8 cellular contexts compared by ENCODE assay signal in the genomic region with DNA sequence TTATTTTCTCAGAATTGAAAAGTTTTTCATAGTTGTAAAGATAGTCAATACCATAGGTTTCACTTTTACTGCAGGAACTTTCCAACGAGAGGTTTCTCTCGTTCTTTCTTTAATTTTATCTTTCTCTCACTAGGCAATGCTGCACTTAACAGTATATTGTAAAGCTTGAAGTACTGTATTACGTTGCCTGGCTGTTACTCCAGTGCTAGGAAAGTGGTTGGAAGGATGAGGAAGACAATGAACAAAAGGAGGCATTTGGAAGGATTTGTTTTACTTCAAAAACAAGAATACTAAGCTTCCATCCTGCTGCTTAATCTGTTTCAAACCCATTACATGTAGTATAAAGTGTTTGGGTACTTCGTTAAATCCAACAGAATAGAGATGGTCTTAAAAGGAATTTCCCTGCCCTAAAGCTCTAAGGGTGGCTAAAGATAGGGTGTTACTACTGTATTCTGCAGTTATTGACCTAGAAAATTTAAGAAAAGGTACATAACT. TPM values are rescaled to one million over a fixed set of nuclear protein-coding genes. Genes with fewer than 3 reads are reported as not detected.
DNase-seq lines count a peak whose midpoint lies in the region; ATAC-seq lines count a peak whose summit lies in the region.

No MANE protein-coding gene starts in this region.

- H3K4me3 Mint-ChIP-seq in activated CD8-positive, alpha-beta memory T cell treated with anti-CD3 and anti-CD28 coated beads, Interleukin-2, amount 10 ng/mL, durations not matched to agents 7 days and 5 days = peak overlapping the region; percentile 100
- H3K4me3 Mint-ChIP-seq in T-helper 17 cell = peak overlapping the region; percentile 100

- ATAC-seq in activated CD8-positive, alpha-beta memory T cell treated with anti-CD3 and anti-CD28 coated beads, Interleukin-2, amount 10 ng/mL, durations not matched to agents 7 days and 5 days = peak; percentile 50
- peak; percentile 23 for ATAC-seq in T-helper 17 cell
- ATAC-seq in sciatic nerve = peak; percentile 6

- CTCF ChIA-PET in activated CD8-positive, alpha-beta memory T cell treated with anti-CD3 and anti-CD28 coated beads, Interleukin-2, amount 10 ng/mL, durations not matched to agents 7 days and 5 days (lab: Charles Lee) = interaction anchor here (0.9 to 3.8 kb wide), 9 partner anchors 14 to 182 kb away, joined by 3 to 20 read pairs (median 3); a partner anchor contains a TSS

- peaks cover 44% of the 10 kb centered on the region for H3K4me1 Mint-ChIP-seq in activated CD8-positive, alpha-beta memory T cell treated with anti-CD3 and anti-CD28 coated beads, Interleukin-2, amount 10 ng/mL, durations not matched to agents 7 days and 5 days
- peaks cover 43% of the 10 kb centered on the region for H3K4me1 Mint-ChIP-seq in T-helper 17 cell

- intact Hi-C loops in sciatic nerve (cut with DNase I) = no loop called here

- no peaks in the 10 kb centered on the region for H3K9me3 Mint-ChIP-seq in activated CD8-positive, alpha-beta memory T cell treated with anti-CD3 and anti-CD28 coated beads, Interleukin-2, amount 10 ng/mL, durations not matched to agents 7 days and 5 days (ENCODE audit: low read depth)

- no peaks in the 10 kb centered on the region for H3K9me3 ChIP-seq in T-helper 17 cell (ENCODE audit: control insufficient read depth, low read length, poor library complexity, severe bottlenecking)

- no peak for DNase-seq in activated CD8-positive, alpha-beta memory T cell treated with anti-CD3 and anti-CD28 coated beads, Interleukin-2, amount 10 ng/mL, durations not matched to agents 7 days and 5 days
- no peak for DNase-seq in activated CD8-positive, alpha-beta memory T cell treated with anti-CD3 and anti-CD28 coated beads, Interleukin-2, amount 50 U/mL, for 48 hours
- no peak for DNase-seq in T-helper 17 cell
- DNase-seq in globus pallidus (ENCODE audit: low spot score) = peak; percentile 42
- DNase-seq in sciatic nerve (ENCODE audit: low spot score) = no peak
- no peak for DNase-seq in NCI-H1048 (lab: John Stamatoyannopoulos, UW)
- no peak for DNase-seq in RPMI8226
- DNase-seq in NCI-H226 = no peak

- H3K27ac Mint-ChIP-seq in activated CD8-positive, alpha-beta memory T cell treated with anti-CD3 and anti-CD28 coated beads, Interleukin-2, amount 10 ng/mL, durations not matched to agents 7 days and 5 days = peak overlapping the region; percentile 99
- peak overlapping the region; percentile 100 for H3K27ac Mint-ChIP-seq in T-helper 17 cell

- no peaks in the 10 kb centered on the region for H3K36me3 Mint-ChIP-seq in activated CD8-positive, alpha-beta memory T cell treated with anti-CD3 and anti-CD28 coated beads, Interleukin-2, amount 10 ng/mL, durations not matched to agents 7 days and 5 days
- H3K36me3 Mint-ChIP-seq in T-helper 17 cell (ENCODE audit: low read depth) = peaks cover 3% of the 10 kb centered on the region

- H3K27me3 Mint-ChIP-seq in activated CD8-positive, alpha-beta memory T cell treated with anti-CD3 and anti-CD28 coated beads, Interleukin-2, amount 10 ng/mL, durations not matched to agents 7 days and 5 days = no peaks in the 10 kb centered on the region
- no peaks in the 10 kb centered on the region for H3K27me3 Mint-ChIP-seq in T-helper 17 cell

RNA-seq across cellular contexts. Expression of a gene that starts 0.6 kb away (rescaled TPM):
- 10 to 100 TPM; 18.5 to 25.1 TPM for total RNA-seq in activated CD8-positive, alpha-beta memory T cell treated with anti-CD3 and anti-CD28 coated beads, Interleukin-2, amount 10 ng/mL, durations not matched to agents 7 days and 5 days
- total RNA-seq in T-helper 17 cell (10 to 100 TPM; 48.4 to 52.9 TPM), sciatic nerve (43.4 TPM)
